ENCODE assay signal across 8 cellular contexts in the genomic region with DNA sequence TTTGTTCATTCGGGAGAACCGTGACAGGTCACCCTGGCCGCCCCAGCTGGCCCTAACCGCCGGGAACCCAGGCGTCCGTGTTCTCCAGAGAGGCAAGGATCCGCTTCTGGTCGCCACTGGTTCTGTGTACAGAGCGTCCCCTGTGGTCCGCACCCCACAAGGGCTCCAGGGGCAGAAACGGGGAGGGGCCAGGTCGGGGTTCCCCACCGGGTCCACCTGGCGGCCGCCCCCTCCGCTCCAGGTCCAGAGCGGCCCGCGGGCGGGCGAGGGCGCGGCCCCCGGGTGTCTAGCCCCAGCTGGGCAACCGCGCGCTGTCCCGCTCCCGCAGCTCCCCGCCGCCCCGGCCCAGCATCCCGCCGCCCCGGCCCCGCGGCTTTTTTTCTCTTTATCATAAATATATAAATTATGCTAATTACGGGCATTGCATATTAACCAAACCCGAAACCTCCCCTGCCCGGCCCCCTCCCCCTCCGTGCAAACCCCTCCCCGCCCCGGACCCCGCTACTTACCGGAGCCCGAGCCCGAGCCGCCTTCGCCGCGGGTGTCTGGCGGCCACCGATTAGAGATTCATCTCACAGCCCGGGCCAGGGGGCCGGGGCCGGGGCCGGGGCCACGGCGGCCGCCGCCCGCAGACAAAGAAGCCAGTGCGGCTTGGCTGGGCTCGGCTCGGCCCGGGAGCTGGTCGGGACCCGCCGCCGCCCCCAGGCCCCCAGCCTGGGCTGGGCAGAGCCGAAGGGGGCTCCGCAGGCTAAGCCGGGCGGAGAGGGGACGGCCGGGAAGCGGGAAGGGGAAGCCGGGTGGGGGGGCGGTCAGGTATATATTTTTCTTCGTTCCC. TPM values are rescaled to one million over a fixed set of nuclear protein-coding genes. Genes with fewer than 3 reads are reported as not detected.
DNase-seq lines count a peak whose midpoint lies in the region; ATAC-seq, FAIRE-seq and TF ChIP-seq lines count a peak whose summit lies in the region.

No MANE protein-coding gene starts in this region.

- H3K4me1 Mint-ChIP-seq in activated naive CD4-positive, alpha-beta T cell treated with anti-CD3 and anti-CD28 coated beads, Interleukin-2, amount 10 ng/mL, durations not matched to agents 7 days and 5 days: peaks cover 16% of the 10 kb centered on the region

- no peaks in the 10 kb centered on the region for H3K27me3 ChIP-seq in uterus

- TF ChIP-seq POLR2A in uterus (IDR thresholded peaks at IDR 0.05): peak in 1 of 2 donors; percentile 18

- no peak for FAIRE-seq in GM18507 (lab: Jason Lieb, UNC)

- CTCF ChIA-PET in activated naive CD4-positive, alpha-beta T cell treated with anti-CD3 and anti-CD28 coated beads, Interleukin-2, amount 10 ng/mL, durations not matched to agents 7 days and 5 days (lab: Charles Lee): interaction anchor here (0.8 to 1.7 kb wide), 10 partner anchors 12 to 195 kb away, joined by 3 to 9 read pairs (median 4); partner anchors contain the start of genes DAZAP2 and SMAGP

- TF ChIP-seq CTCF in omental fat pad (IDR thresholded peaks at IDR 0.05) (no peak), uterus (IDR thresholded peaks at IDR 0.05) (peak in 3 of 4 experiments; percentile 8 to 43 (median 38))

- no peaks in the 10 kb centered on the region for H3K36me3 ChIP-seq in uterus

- H3K4me3 ChIP-seq in uterus: peak overlapping the region; percentile 64 to 86

- H3K9me3 ChIP-seq in uterus: no peaks in the 10 kb centered on the region

- no peaks in the 10 kb centered on the region for H3K9me3 Mint-ChIP-seq in activated naive CD4-positive, alpha-beta T cell treated with anti-CD3 and anti-CD28 coated beads, Interleukin-2, amount 10 ng/mL, durations not matched to agents 7 days and 5 days

- no peaks in the 10 kb centered on the region for H3K36me3 Mint-ChIP-seq in activated naive CD4-positive, alpha-beta T cell treated with anti-CD3 and anti-CD28 coated beads, Interleukin-2, amount 10 ng/mL, durations not matched to agents 7 days and 5 days

- H3K4me3 Mint-ChIP-seq in activated naive CD4-positive, alpha-beta T cell treated with anti-CD3 and anti-CD28 coated beads, Interleukin-2, amount 10 ng/mL, durations not matched to agents 7 days and 5 days: peak overlapping the region; percentile 82

- intact Hi-C loops in uterus (cut with DNase I; ENCODE audit: low total_unique reads): no loop called here

- H3K4me1 ChIP-seq in uterus: no peaks in the 10 kb centered on the region

- peak overlapping the region; percentile 97 to 99 for H3K27ac ChIP-seq in uterus

- no peak overlapping the region for H3K27ac Mint-ChIP-seq in activated naive CD4-positive, alpha-beta T cell treated with anti-CD3 and anti-CD28 coated beads, Interleukin-2, amount 10 ng/mL, durations not matched to agents 7 days and 5 days

- DNase-seq in GM18507 (ENCODE audit: extremely low spot score, insufficient read length, low read depth) (peak; percentile 54), RPMI7951 (ENCODE audit: low read depth) (peak; percentile 4), globus pallidus (ENCODE audit: low spot score) (peak; percentile 66), omental fat pad (ENCODE audit: low spot score) (no peak), uterus (peak; percentile 60 to 65)
- DNase-seq in activated naive CD4-positive, alpha-beta T cell treated with anti-CD3 and anti-CD28 coated beads, Interleukin-2, amount 10 ng/mL, durations not matched to agents 7 days and 5 days: peak; percentile 61

- peaks cover 9% of the 10 kb centered on the region for H3K27me3 Mint-ChIP-seq in activated naive CD4-positive, alpha-beta T cell treated with anti-CD3 and anti-CD28 coated beads, Interleukin-2, amount 10 ng/mL, durations not matched to agents 7 days and 5 days

- ATAC-seq in HG02870 (IDR thresholded peaks at IDR 0.05; ENCODE audit: unreplicated experiment) (peak; percentile 49), omental fat pad (ENCODE audit: low FRiP score) (peak; percentile 80), GM18870 (IDR thresholded peaks at IDR 0.05; ENCODE audit: unreplicated experiment) (no peak)

RNA-seq across cellular contexts. Expression of gene POU6F1, which starts 0.5 kb away (rescaled TPM):
- total RNA-seq in RPMI7951 (2014; rRNA removed; shearing (Covaris generic)): 1.7 and 5.5 TPM in 2 replicates
- 10 to 100 TPM in 2 of 4 donors, 1 to 10 TPM in 2; 5.8 to 14.8 (median 8.5) TPM for total RNA-seq in omental fat pad
- 10 to 100 TPM in 1 of 4 donors, 1 to 10 TPM in 3; 2.6 to 60.6 (median 5.8) TPM for total RNA-seq in uterus

RNA-seq across cellular contexts. Expression of gene DAZAP2, which starts 21.3 kb away (rescaled TPM):
- 288 and 375 TPM in 2 replicates for total RNA-seq in RPMI7951 (2014; rRNA removed; shearing (Covaris generic))
- total RNA-seq in omental fat pad: 100 to 1,000 TPM; 213 to 277 (median 235) TPM
- 100 to 1,000 TPM in 3 of 4 donors, 10 to 100 TPM in 1; 63.3 to 229 (median 192) TPM for total RNA-seq in uterus

RNA-seq across cellular contexts. Expression of gene TFCP2, which starts 44.4 kb away (rescaled TPM):
- total RNA-seq in RPMI7951 (2014; rRNA removed; shearing (Covaris generic)): 6.2 and 8.4 TPM in 2 replicates
- total RNA-seq in omental fat pad (10 to 100 TPM; 10.1 to 14.3 (median 12.2) TPM), uterus (10 to 100 TPM in 3 of 4 donors, 1 to 10 TPM in 1; 6.1 to 30.7 (median 19.8) TPM)

RNA-seq across cellular contexts. Expression of gene SMAGP, which starts 52.9 kb away (rescaled TPM):
- total RNA-seq in RPMI7951 (2014; rRNA removed; shearing (Covaris generic)): 20.4 and 23.9 TPM in 2 replicates
- total RNA-seq in omental fat pad (10 to 100 TPM in 2 of 4 donors, 1 to 10 TPM in 2; 3.8 to 12.0 (median 7.0) TPM), uterus (10 to 100 TPM in 2 of 4 donors, 1 to 10 TPM in 2; 1.2 to 19.0 (median 9.5) TPM)

Comparison
In these comparisons a context has a peak if more than half of its experiments do, and no peak if none do; other contexts are left out.
1. CTCF ChIP-seq: peak in uterus (3 of 4); none in omental fat pad (0 of 3).